In the genomic region with DNA sequence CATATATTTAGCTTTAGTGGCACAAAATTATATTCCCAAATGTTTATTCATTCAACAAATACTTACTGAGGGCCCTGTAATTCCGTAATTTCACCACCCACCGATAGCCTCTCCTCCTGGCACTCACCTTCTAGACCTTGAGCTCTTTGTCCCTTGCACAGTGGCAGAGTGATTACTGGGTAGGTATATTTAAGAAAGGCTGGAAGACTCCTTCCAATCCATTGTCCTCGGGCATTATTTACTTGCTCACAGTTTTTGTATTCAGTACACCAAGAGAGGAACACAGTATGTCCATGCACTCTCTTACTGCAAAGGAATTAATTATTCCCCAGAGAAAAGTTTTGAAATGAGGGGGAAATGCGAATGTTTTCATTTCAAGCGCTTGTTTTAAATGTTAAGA, we compare ENCODE assay signal across 12 cellular contexts. TPM values are rescaled to one million over a fixed set of nuclear protein-coding genes. Genes with fewer than 3 reads are reported as not detected.
A peak's percentile ranks its signal among the peaks of the same experiment; 100 is the strongest.
DNase-seq lines count a peak whose midpoint lies in the region; FAIRE-seq and TF ChIP-seq lines count a peak whose summit lies in the region.
"Had no signal": no experiment of that assay in that cellular context is flagged by ENCODE, and none has a peak within 500 bp of the region (broad histone marks: within the 10 kb centered on the region; RNA-seq: fewer than 3 reads in every experiment).

No MANE protein-coding gene starts in this region.

- WGBS in ovary, 3 donors = 55 to 66% (median 58%) methylated on average over 5 of the region's 5 CpGs

- peaks cover 5% of the 10 kb centered on the region for H3F3A ChIP-seq in Loucy (ENCODE audit: low read depth)

- H3K79me2 ChIP-seq in Loucy (ENCODE audit: insufficient read depth, low read length) = peaks cover 57% of the 10 kb centered on the region

- H2AFZ ChIP-seq in Loucy (ENCODE audit: low read length) = peak overlapping the region; percentile 75; the same call in 1 of the 2 replicates

- peaks cover 50% of the 10 kb centered on the region for H3K4me1 ChIP-seq in Loucy (ENCODE audit: insufficient read depth, low read length, poor library complexity, severe bottlenecking)
- H3K4me1 ChIP-seq in ovary (ENCODE audit: insufficient read depth) = peaks cover 3% of the 10 kb centered on the region

- no peaks in the 10 kb centered on the region for H3K36me3 ChIP-seq in Loucy (ENCODE audit: insufficient read depth, low read length)
- H3K36me3 ChIP-seq in ovary = no peaks in the 10 kb centered on the region

- no peak for TF ChIP-seq EP300 in ovary (IDR thresholded peaks at IDR 0.05)

- H3K4me3 Mint-ChIP-seq in activated T-helper 2 cell treated with anti-CD3 and anti-CD28 coated beads, Interferon-gamma antibody, Interleukin-2, Interleukin-4, amounts not matched to agents 10 μg/mL and 5 μg/mL and 100 μg/mL, durations not matched to agents 14 hours and 24 hours and 36 hours (ENCODE audit: low read depth) = peak overlapping the region; percentile 89
- peak overlapping the region; percentile 95 for H3K4me3 Mint-ChIP-seq in neural crest cell

- peaks cover 48% of the 10 kb centered on the region for H3K4me1 Mint-ChIP-seq in activated T-helper 2 cell treated with anti-CD3 and anti-CD28 coated beads, Interferon-gamma antibody, Interleukin-2, Interleukin-4, amounts not matched to agents 10 μg/mL and 5 μg/mL and 100 μg/mL, durations not matched to agents 14 hours and 24 hours and 36 hours (ENCODE audit: low read depth)
- peaks cover 44% of the 10 kb centered on the region for H3K4me1 Mint-ChIP-seq in neural crest cell

- no peak for TF ChIP-seq POLR2A in ovary (IDR thresholded peaks at IDR 0.05)
- no peak for TF ChIP-seq POLR2A in GM12892 (IDR thresholded peaks at IDR 0.05; ENCODE audit: low read depth, low read length)

- H4K20me1 ChIP-seq in Loucy (ENCODE audit: insufficient read depth, low read length, poor library complexity, severe bottlenecking) = peaks cover 24% of the 10 kb centered on the region

- peak overlapping the region; percentile 84 for H3K4me3 ChIP-seq in Loucy (ENCODE audit: low read length, poor library complexity, severe bottlenecking)
- no peak overlapping the region for H3K4me3 ChIP-seq in ovary

- peaks cover 8% of the 10 kb centered on the region for H3K27me3 Mint-ChIP-seq in activated T-helper 2 cell treated with anti-CD3 and anti-CD28 coated beads, Interferon-gamma antibody, Interleukin-2, Interleukin-4, amounts not matched to agents 10 μg/mL and 5 μg/mL and 100 μg/mL, durations not matched to agents 14 hours and 24 hours and 36 hours (ENCODE audit: low read depth)
- H3K27me3 Mint-ChIP-seq in neural crest cell (ENCODE audit: low read depth) = peaks cover 2% of the 10 kb centered on the region

- H3K36me3 Mint-ChIP-seq in activated T-helper 2 cell treated with anti-CD3 and anti-CD28 coated beads, Interferon-gamma antibody, Interleukin-2, Interleukin-4, amounts not matched to agents 10 μg/mL and 5 μg/mL and 100 μg/mL, durations not matched to agents 14 hours and 24 hours and 36 hours (ENCODE audit: low read depth) = peaks cover 28% of the 10 kb centered on the region
- peaks cover 2% of the 10 kb centered on the region for H3K36me3 Mint-ChIP-seq in neural crest cell (ENCODE audit: low read depth)

- FAIRE-seq in GM12892 (lab: Jason Lieb, UNC) = no peak
- FAIRE-seq: GM12891 had no signal

- intact Hi-C loops in activated T-helper 2 cell treated with anti-CD3 and anti-CD28 coated beads, Interferon-gamma antibody, Interleukin-2, Interleukin-4, amounts not matched to agents 10 μg/mL and 5 μg/mL and 100 μg/mL, durations not matched to agents 14 hours and 24 hours and 36 hours (cut with micrococcal nuclease) = loop anchor here (10.0 kb wide), 1 partner anchor 329 kb away; no protein-coding TSS in a partner anchor
- intact Hi-C loops in ovary (cut with DNase I) = no loop called here

- no peaks in the 10 kb centered on the region for H3K9me3 Mint-ChIP-seq in activated T-helper 2 cell treated with anti-CD3 and anti-CD28 coated beads, Interferon-gamma antibody, Interleukin-2, Interleukin-4, amounts not matched to agents 10 μg/mL and 5 μg/mL and 100 μg/mL, durations not matched to agents 14 hours and 24 hours and 36 hours
- H3K9me3 Mint-ChIP-seq in neural crest cell = peaks cover 7% of the 10 kb centered on the region

- peak overlapping the region; percentile 100 for H3K9ac ChIP-seq in Loucy (ENCODE audit: low read depth, low read length, poor library complexity, severe bottlenecking)
- H3K9ac ChIP-seq: GM23248 had no signal

- H3K27ac ChIP-seq in ovary = no peak overlapping the region
- H3K27ac ChIP-seq: GM23248 had no signal

- peak; percentile 44 for DNase-seq in NCI-H510A treated with DMSO at 0.1 percent for 48 hours (lab: John Stamatoyannopoulos, UW)
- DNase-seq in NCI-H510A (lab: John Stamatoyannopoulos, UW) = no peak
- DNase-seq in activated T-helper 2 cell treated with anti-CD3 and anti-CD28 coated beads, Interferon-gamma antibody, Interleukin-2, Interleukin-4, amounts not matched to agents 10 μg/mL and 5 μg/mL and 100 μg/mL, durations not matched to agents 14 hours and 24 hours and 36 hours (ENCODE audit: low spot score) = no peak
- DNase-seq in neural crest cell (ENCODE audit: low read depth, low spot score) = no peak
- no peak for DNase-seq in ovary
- DNase-seq in NCI-H2107 (lab: John Stamatoyannopoulos, UW) = no peak
- no peak for DNase-seq in GM12892 (ENCODE audit: insufficient read length)
- DNase-seq: central memory CD4-positive, alpha-beta T cell; NCI-H446 treated with DMSO at 0.1 percent for 48 hours had no signal

- TF ChIP-seq CTCF in Loucy (conservative IDR thresholded peaks at IDR 0.05; ENCODE audit: low read length) = no peak
- no peak for TF ChIP-seq CTCF in neural crest cell (conservative IDR thresholded peaks at IDR 0.05)
- no peak for TF ChIP-seq CTCF in ovary (IDR thresholded peaks at IDR 0.05)

- no peaks in the 10 kb centered on the region for H3K9me2 ChIP-seq in Loucy (replicated peaks; ENCODE audit: low read depth, low read length)

- H3K9me3 ChIP-seq in Loucy (ENCODE audit: insufficient read depth, low read depth, low read length) = no peaks in the 10 kb centered on the region
- no peaks in the 10 kb centered on the region for H3K9me3 ChIP-seq in ovary

- H3K4me2 ChIP-seq in Loucy (ENCODE audit: low read depth, low read length, poor library complexity, severe bottlenecking) = peak overlapping the region; percentile 97

- peak overlapping the region; percentile 98 for H3K27ac Mint-ChIP-seq in activated T-helper 2 cell treated with anti-CD3 and anti-CD28 coated beads, Interferon-gamma antibody, Interleukin-2, Interleukin-4, amounts not matched to agents 10 μg/mL and 5 μg/mL and 100 μg/mL, durations not matched to agents 14 hours and 24 hours and 36 hours
- peak overlapping the region; percentile 32 for H3K27ac Mint-ChIP-seq in neural crest cell (ENCODE audit: unreplicated experiment)

- H3K27me3 ChIP-seq in Loucy (ENCODE audit: insufficient read depth, low read length, poor library complexity, severe bottlenecking) (peaks cover 5% of the 10 kb centered on the region), ovary (no peaks in the 10 kb centered on the region)

RNA-seq across cellular contexts. Expression of gene CDCA7, which starts 1.1 kb away (rescaled TPM):
- total RNA-seq in activated T-helper 2 cell treated with anti-CD3 and anti-CD28 coated beads, Interferon-gamma antibody, Interleukin-2, Interleukin-4, amounts not matched to agents 10 μg/mL and 5 μg/mL and 100 μg/mL, durations not matched to agents 14 hours and 24 hours and 36 hours = 128 and 129 TPM in 2 replicates
- 82.5 and 88.8 TPM in 2 replicates for total RNA-seq in neural crest cell
- total RNA-seq in ovary = 1 to 10 TPM in 3 of 7 donors, under 1 TPM in 4; 0.56 to 2.3 (median 0.85) TPM
- 1 to 10 TPM in 1 of 2 donors, under 1 TPM in 1; 0.96 to 2.5 TPM for polyA plus RNA-seq in ovary
- polyA plus RNA-seq in GM12892 (2012; ENCODE audit: missing spikeins) = 46.7 TPM

Comparison
In these comparisons a context has a peak if more than half of its experiments do, and no peak if none do; other contexts are left out.
1. RNA of gene CDCA7, which starts 1.1 kb away (total RNA-seq): 128 to 129 TPM in activated T-helper 2 cell treated with anti-CD3 and anti-CD28 coated beads, Interferon-gamma antibody, Interleukin-2, Interleukin-4, amounts not matched to agents 10 μg/mL and 5 μg/mL and 100 μg/mL, durations not matched to agents 14 hours and 24 hours and 36 hours and 82.5 to 88.8 TPM in neural crest cell; 0.56 to 2.3 TPM in ovary; every median in the first group is over 10 times any median in the second.